1 cellular context compared by ENCODE assay signal in the genomic region with DNA sequence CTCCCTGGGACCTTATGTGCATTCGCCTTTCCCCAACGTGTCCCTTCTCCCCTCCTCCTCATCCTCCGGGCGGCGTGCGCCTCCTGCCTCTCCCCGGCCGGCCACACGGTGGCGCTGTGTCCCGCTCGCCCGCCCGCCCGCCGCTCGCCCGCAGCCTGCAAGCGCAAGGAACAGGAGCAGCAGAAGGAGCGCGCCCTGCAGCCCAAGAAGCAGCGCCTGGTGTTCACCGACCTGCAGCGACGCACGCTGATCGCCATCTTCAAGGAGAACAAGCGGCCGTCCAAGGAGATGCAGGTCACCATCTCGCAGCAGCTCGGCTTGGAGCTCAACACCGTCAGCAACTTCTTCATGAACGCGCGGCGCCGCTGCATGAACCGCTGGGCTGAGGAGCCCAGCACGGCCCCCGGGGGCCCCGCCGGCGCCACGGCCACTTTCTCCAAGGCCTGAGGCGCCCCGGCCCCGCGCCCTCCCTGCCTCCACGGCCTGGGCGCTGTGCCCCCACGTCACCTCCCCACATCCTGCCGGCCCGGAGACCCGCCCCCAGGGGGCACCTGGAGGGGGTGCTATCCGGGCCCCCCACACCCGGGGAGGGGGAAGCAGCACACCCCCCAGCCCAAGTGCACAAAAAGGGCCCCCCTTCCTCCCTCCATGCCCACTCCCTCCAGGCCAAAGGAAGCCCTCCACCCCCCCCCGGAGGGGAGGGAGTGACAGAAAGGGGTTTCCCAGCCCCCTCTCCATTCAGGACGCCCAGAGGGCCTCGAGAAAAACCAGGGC.
A peak's percentile ranks its signal among the peaks of the same experiment; 100 is the strongest.
TF ChIP-seq lines count a peak whose summit lies in the region.

No MANE protein-coding gene starts in this region.

TF ChIP-seq in K562, 482 proteins besides CTCF, POLR2A, EP300 and RAD21 (continued from another document and continues in another):
- TF ChIP-seq, protein P1, sequence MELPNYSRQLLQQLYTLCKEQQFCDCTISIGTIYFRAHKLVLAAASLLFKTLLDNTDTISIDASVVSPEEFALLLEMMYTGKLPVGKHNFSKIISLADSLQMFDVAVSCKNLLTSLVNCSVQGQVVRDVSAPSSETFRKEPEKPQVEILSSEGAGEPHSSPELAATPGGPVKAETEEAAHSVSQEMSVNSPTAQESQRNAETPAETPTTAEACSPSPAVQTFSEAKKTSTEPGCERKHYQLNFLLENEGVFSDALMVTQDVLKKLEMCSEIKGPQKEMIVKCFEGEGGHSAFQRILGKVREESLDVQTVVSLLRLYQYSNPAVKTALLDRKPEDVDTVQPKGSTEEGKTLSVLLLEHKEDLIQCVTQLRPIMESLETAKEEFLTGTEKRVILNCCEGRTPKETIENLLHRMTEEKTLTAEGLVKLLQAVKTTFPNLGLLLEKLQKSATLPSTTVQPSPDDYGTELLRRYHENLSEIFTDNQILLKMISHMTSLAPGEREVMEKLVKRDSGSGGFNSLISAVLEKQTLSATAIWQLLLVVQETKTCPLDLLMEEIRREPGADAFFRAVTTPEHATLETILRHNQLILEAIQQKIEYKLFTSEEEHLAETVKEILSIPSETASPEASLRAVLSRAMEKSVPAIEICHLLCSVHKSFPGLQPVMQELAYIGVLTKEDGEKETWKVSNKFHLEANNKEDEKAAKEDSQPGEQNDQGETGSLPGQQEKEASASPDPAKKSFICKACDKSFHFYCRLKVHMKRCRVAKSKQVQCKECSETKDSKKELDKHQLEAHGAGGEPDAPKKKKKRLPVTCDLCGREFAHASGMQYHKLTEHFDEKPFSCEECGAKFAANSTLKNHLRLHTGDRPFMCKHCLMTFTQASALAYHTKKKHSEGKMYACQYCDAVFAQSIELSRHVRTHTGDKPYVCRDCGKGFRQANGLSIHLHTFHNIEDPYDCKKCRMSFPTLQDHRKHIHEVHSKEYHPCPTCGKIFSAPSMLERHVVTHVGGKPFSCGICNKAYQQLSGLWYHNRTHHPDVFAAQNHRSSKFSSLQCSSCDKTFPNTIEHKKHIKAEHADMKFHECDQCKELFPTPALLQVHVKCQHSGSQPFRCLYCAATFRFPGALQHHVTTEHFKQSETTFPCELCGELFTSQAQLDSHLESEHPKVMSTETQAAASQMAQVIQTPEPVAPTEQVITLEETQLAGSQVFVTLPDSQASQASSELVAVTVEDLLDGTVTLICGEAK (IDR thresholded peaks at IDR 0.05) = no peak
- TF ChIP-seq, protein P1 (CRISPR knock-in tag; IDR thresholded peaks at IDR 0.05) = no peak
- TF ChIP-seq SMAD3 (CRISPR knock-in tag; conservative IDR thresholded peaks at IDR 0.05) (no peak), CCNT2 (IDR thresholded peaks at IDR 0.05; ENCODE audit: borderline replicate concordance, extremely low read depth, insufficient read length, low read depth, low read length) (peak; percentile 42), MAFG (tag; conservative IDR thresholded peaks at IDR 0.05) (no peak), PTTG1 (tag; IDR thresholded peaks at IDR 0.05; ENCODE audit: low read depth) (no peak), FOSL1 (tag; conservative IDR thresholded peaks at IDR 0.05) (no peak), RBM34 (IDR thresholded peaks at IDR 0.05; ENCODE audit: borderline replicate concordance, insufficient read depth, low read length) (no peak), NFYB (IDR thresholded peaks at IDR 0.05; ENCODE audit: extremely low read depth, insufficient read length) (no peak), ATF1 (CRISPR knock-in tag; IDR thresholded peaks at IDR 0.05) (no peak), ATF1 (tag; IDR thresholded peaks at IDR 0.05) (0 out of 2 replicates have a peak, but pooled peaks have one; percentile 33), BRF1 (IDR thresholded peaks at IDR 0.05; ENCODE audit: borderline replicate concordance, extremely low read depth, insufficient read length) (no peak), ASH1L (IDR thresholded peaks at IDR 0.05; ENCODE audit: borderline replicate concordance, low read depth, partially characterized antibody) (no peak), TOE1 (IDR thresholded peaks at IDR 0.05; ENCODE audit: borderline replicate concordance) (no peak), TOE1 (CRISPR knock-in tag; IDR thresholded peaks at IDR 0.05; ENCODE audit: borderline replicate concordance, low read depth) (no peak), HDAC2 (IDR thresholded peaks at IDR 0.05) (no peak), ZNF24 (IDR thresholded peaks at IDR 0.05) (0 out of 2 replicates have a peak, but pooled peaks have one; percentile 21), POLR2G (IDR thresholded peaks at IDR 0.05; ENCODE audit: low read depth, low read length) (no peak), XRCC5 (IDR thresholded peaks at IDR 0.05; ENCODE audit: low read depth, low read length) (peak; percentile 63; the same call in 1 of the 2 replicates), HNRNPL (IDR thresholded peaks at IDR 0.05; ENCODE audit: low read depth, low read length) (0 out of 2 replicates have a peak, but pooled peaks have one; percentile 39), HDAC1 (IDR thresholded peaks at IDR 0.05) (no peak), PTRF (tag; IDR thresholded peaks at IDR 0.05) (no peak), KAT8 (IDR thresholded peaks at IDR 0.05; ENCODE audit: low read depth) (no peak), TCF7 (IDR thresholded peaks at IDR 0.05; ENCODE audit: borderline replicate concordance) (0 out of 2 replicates have a peak, but pooled peaks have one; percentile 41), DMBX1 (CRISPR knock-in tag; IDR thresholded peaks at IDR 0.05; ENCODE audit: borderline replicate concordance) (no peak), PCBP1 (IDR thresholded peaks at IDR 0.05; ENCODE audit: low read depth, low read length, poor library complexity, severe bottlenecking) (peak; percentile 92)
- TF ChIP-seq, protein P2, sequence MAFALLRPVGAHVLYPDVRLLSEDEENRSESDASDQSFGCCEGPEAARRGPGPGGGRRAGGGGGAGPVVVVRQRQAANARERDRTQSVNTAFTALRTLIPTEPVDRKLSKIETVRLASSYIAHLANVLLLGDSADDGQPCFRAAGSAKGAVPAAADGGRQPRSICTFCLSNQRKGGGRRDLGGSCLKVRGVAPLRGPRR (CRISPR knock-in tag; IDR thresholded peaks at IDR 0.05) = no peak
- TF ChIP-seq, protein P3, sequence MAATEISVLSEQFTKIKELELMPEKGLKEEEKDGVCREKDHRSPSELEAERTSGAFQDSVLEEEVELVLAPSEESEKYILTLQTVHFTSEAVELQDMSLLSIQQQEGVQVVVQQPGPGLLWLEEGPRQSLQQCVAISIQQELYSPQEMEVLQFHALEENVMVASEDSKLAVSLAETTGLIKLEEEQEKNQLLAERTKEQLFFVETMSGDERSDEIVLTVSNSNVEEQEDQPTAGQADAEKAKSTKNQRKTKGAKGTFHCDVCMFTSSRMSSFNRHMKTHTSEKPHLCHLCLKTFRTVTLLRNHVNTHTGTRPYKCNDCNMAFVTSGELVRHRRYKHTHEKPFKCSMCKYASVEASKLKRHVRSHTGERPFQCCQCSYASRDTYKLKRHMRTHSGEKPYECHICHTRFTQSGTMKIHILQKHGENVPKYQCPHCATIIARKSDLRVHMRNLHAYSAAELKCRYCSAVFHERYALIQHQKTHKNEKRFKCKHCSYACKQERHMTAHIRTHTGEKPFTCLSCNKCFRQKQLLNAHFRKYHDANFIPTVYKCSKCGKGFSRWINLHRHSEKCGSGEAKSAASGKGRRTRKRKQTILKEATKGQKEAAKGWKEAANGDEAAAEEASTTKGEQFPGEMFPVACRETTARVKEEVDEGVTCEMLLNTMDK (IDR thresholded peaks at IDR 0.05; ENCODE audit: borderline replicate concordance, insufficient read depth, low read depth, low read length, poor library complexity, severe bottlenecking) = peak; percentile 82
- TF ChIP-seq, protein P4, sequence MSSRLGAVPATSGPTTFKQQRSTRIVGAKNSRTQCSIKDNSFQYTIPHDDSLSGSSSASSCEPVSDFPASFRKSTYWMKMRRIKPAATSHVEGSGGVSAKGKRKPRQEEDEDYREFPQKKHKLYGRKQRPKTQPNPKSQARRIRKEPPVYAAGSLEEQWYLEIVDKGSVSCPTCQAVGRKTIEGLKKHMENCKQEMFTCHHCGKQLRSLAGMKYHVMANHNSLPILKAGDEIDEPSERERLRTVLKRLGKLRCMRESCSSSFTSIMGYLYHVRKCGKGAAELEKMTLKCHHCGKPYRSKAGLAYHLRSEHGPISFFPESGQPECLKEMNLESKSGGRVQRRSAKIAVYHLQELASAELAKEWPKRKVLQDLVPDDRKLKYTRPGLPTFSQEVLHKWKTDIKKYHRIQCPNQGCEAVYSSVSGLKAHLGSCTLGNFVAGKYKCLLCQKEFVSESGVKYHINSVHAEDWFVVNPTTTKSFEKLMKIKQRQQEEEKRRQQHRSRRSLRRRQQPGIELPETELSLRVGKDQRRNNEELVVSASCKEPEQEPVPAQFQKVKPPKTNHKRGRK (tag; IDR thresholded peaks at IDR 0.05) = no peak
- TF ChIP-seq, protein P5, sequence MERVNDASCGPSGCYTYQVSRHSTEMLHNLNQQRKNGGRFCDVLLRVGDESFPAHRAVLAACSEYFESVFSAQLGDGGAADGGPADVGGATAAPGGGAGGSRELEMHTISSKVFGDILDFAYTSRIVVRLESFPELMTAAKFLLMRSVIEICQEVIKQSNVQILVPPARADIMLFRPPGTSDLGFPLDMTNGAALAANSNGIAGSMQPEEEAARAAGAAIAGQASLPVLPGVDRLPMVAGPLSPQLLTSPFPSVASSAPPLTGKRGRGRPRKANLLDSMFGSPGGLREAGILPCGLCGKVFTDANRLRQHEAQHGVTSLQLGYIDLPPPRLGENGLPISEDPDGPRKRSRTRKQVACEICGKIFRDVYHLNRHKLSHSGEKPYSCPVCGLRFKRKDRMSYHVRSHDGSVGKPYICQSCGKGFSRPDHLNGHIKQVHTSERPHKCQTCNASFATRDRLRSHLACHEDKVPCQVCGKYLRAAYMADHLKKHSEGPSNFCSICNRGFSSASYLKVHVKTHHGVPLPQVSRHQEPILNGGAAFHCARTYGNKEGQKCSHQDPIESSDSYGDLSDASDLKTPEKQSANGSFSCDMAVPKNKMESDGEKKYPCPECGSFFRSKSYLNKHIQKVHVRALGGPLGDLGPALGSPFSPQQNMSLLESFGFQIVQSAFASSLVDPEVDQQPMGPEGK (CRISPR knock-in tag; IDR thresholded peaks at IDR 0.05; ENCODE audit: borderline replicate concordance) = no peak
- TF ChIP-seq, protein P6, sequence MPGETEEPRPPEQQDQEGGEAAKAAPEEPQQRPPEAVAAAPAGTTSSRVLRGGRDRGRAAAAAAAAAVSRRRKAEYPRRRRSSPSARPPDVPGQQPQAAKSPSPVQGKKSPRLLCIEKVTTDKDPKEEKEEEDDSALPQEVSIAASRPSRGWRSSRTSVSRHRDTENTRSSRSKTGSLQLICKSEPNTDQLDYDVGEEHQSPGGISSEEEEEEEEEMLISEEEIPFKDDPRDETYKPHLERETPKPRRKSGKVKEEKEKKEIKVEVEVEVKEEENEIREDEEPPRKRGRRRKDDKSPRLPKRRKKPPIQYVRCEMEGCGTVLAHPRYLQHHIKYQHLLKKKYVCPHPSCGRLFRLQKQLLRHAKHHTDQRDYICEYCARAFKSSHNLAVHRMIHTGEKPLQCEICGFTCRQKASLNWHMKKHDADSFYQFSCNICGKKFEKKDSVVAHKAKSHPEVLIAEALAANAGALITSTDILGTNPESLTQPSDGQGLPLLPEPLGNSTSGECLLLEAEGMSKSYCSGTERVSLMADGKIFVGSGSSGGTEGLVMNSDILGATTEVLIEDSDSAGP (CRISPR knock-in tag; IDR thresholded peaks at IDR 0.05) = peak; percentile 66; the same call in 1 of the 2 replicates
- TF ChIP-seq, protein P7, sequence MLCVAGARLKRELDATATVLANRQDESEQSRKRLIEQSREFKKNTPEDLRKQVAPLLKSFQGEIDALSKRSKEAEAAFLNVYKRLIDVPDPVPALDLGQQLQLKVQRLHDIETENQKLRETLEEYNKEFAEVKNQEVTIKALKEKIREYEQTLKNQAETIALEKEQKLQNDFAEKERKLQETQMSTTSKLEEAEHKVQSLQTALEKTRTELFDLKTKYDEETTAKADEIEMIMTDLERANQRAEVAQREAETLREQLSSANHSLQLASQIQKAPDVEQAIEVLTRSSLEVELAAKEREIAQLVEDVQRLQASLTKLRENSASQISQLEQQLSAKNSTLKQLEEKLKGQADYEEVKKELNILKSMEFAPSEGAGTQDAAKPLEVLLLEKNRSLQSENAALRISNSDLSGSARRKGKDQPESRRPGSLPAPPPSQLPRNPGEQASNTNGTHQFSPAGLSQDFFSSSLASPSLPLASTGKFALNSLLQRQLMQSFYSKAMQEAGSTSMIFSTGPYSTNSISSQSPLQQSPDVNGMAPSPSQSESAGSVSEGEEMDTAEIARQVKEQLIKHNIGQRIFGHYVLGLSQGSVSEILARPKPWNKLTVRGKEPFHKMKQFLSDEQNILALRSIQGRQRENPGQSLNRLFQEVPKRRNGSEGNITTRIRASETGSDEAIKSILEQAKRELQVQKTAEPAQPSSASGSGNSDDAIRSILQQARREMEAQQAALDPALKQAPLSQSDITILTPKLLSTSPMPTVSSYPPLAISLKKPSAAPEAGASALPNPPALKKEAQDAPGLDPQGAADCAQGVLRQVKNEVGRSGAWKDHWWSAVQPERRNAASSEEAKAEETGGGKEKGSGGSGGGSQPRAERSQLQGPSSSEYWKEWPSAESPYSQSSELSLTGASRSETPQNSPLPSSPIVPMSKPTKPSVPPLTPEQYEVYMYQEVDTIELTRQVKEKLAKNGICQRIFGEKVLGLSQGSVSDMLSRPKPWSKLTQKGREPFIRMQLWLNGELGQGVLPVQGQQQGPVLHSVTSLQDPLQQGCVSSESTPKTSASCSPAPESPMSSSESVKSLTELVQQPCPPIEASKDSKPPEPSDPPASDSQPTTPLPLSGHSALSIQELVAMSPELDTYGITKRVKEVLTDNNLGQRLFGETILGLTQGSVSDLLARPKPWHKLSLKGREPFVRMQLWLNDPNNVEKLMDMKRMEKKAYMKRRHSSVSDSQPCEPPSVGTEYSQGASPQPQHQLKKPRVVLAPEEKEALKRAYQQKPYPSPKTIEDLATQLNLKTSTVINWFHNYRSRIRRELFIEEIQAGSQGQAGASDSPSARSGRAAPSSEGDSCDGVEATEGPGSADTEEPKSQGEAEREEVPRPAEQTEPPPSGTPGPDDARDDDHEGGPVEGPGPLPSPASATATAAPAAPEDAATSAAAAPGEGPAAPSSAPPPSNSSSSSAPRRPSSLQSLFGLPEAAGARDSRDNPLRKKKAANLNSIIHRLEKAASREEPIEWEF (CRISPR knock-in tag; IDR thresholded peaks at IDR 0.05) = no peak
